ENCODE assay signal across 11 cellular contexts in the genomic region with DNA sequence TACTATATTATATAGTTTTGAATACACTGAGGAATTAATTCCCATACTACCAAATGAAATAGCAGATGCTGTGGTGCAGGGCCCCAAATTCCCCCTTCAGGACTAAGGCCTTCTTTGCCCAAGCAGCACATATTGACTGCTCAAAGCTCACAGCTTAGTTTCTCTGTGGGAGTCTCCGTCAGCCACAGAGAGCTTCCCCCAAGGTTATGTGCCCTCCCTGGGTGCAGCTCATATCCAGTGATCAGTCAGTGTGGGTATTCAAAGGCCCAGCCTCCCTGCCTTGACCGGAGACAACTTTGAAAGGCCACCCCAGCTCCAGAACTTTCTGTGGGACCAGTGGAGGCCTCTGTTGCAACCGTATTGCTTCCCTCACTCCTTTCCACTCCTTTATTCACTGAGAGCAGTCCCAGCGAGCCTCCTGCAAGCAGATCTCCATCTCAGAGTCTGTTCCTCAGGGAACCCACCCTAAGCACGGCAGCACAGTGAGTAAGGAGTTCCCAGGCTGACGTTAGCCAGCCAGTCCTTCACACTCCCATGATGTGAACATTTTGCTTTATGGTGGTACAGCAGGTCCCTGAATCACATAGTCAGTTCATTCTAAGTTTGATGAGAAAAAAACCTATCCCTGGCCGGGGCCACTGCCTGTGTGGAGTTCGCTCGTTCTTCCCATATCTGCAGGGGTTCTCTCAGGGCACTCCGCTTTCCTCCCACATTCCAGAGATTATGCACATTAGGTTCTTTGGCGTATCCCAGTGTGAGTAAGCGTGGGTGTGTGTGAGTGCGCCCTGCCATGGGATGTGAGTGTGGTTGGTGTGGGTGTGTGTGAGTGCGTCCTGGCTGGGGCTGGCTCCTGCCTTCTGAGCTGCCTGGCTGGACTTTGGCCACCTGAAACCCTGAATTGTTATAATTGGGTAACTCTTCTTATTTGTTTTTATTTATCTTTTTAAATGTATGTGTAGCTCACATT.
A peak's percentile ranks its signal among the peaks of the same experiment; 100 is the strongest.
DNase-seq lines count a peak whose midpoint lies in the region; ATAC-seq, FAIRE-seq and TF ChIP-seq lines count a peak whose summit lies in the region.
"Had no signal": no experiment of that assay in that cellular context is flagged by ENCODE, and none has a peak within 500 bp of the region (broad histone marks: within the 10 kb centered on the region; RNA-seq: fewer than 3 reads in every experiment).

No MANE protein-coding gene starts in this region.

- H3K56ac ChIP-seq in mesendoderm (ENCODE audit: low read length) = no peak overlapping the region

- H3K27ac ChIP-seq in mesendoderm (ENCODE audit: low read depth, low read length) (no peak overlapping the region), left lung (no peak overlapping the region)
- H3K27ac ChIP-seq: vagina, VCaP had no signal

- H3K79me1 ChIP-seq in mesendoderm (ENCODE audit: low read length) = no peaks in the 10 kb centered on the region

- no peak overlapping the region for H3K4me2 ChIP-seq in mesendoderm (ENCODE audit: low read length)

- TF ChIP-seq CTCF in left lung (IDR thresholded peaks at IDR 0.05) = no peak

- no peaks in the 10 kb centered on the region for H3K9me3 ChIP-seq in MG63
- H3K9me3 ChIP-seq in left lung = no peaks in the 10 kb centered on the region

- ATAC-seq in esophagus mucosa = peak; percentile 75
- ATAC-seq in left lung = no peak
- ATAC-seq in GM21576 (IDR thresholded peaks at IDR 0.05; ENCODE audit: unreplicated experiment) = no peak
- no peak for ATAC-seq in HG03095 (IDR thresholded peaks at IDR 0.05; ENCODE audit: unreplicated experiment)

- no peak overlapping the region for H3K18ac ChIP-seq in mesendoderm (ENCODE audit: low read length)

- no peak overlapping the region for H4K8ac ChIP-seq in mesendoderm (ENCODE audit: low read depth, low read length)

- H3K36me3 ChIP-seq in MG63 (no peaks in the 10 kb centered on the region), mesendoderm (ENCODE audit: control insufficient read depth, insufficient read depth, low read length) (no peaks in the 10 kb centered on the region), left lung (no peaks in the 10 kb centered on the region)
- H3K36me3 ChIP-seq: vagina had no signal

- H3K4me3 ChIP-seq in MG63 = no peak overlapping the region
- no peak overlapping the region for H3K4me3 ChIP-seq in mesendoderm (ENCODE audit: low read length)
- H3K4me3 ChIP-seq in left lung = no peak overlapping the region
- H3K4me3 ChIP-seq: vagina had no signal

- no CpG with 5 or more reads among the region's 14 CpGs for WGBS in mesendoderm (ENCODE audit: extremely low coverage, insufficient coverage, low lambda C conversion rate)

- H3K79me2 ChIP-seq in mesendoderm (ENCODE audit: control insufficient read depth, insufficient read depth, low read length) = no peaks in the 10 kb centered on the region

- no peak overlapping the region for H2BK15ac ChIP-seq in mesendoderm (replicated peaks; ENCODE audit: low read depth)

- no peak for FAIRE-seq in H54 (lab: Jason Lieb, UNC)

- no peak overlapping the region for H4K5ac ChIP-seq in mesendoderm (ENCODE audit: low read length)

- no peak overlapping the region for H2BK5ac ChIP-seq in mesendoderm (ENCODE audit: low read length)

- peak; percentile 25 for DNase-seq in CD1c-positive myeloid dendritic cell (ENCODE audit: extremely low spot score)
- DNase-seq in MG63 = peak; percentile 31
- peak; percentile 62 for DNase-seq in mesendoderm
- no peak for DNase-seq in H54 (ENCODE audit: insufficient read length, low spot score)
- no peak for DNase-seq in left lung
- DNase-seq: stimulated activated CD4-positive, alpha-beta T cell treated with anti-CD3 and anti-CD28 coated beads, Interleukin-12 subunit alpha, Interleukin-12 subunit beta, amount 100 ng/mL, for 4 hours had no signal

- no peak overlapping the region for H2BK120ac ChIP-seq in mesendoderm (ENCODE audit: low read depth, low read length)

- H2AK5ac ChIP-seq in mesendoderm (ENCODE audit: low read length) = no peak overlapping the region

- no peak overlapping the region for H3K23ac ChIP-seq in mesendoderm (ENCODE audit: low read length)

- no peaks in the 10 kb centered on the region for H3K27me3 ChIP-seq in MG63
- H3K27me3 ChIP-seq in mesendoderm (ENCODE audit: insufficient read depth, low read length, poor library complexity) = no peaks in the 10 kb centered on the region
- H3K27me3 ChIP-seq in left lung = no peaks in the 10 kb centered on the region
- H3K27me3 ChIP-seq: vagina had no signal

- no peak overlapping the region for H3K4ac ChIP-seq in mesendoderm (ENCODE audit: low read depth, low read length)

- H3K9ac ChIP-seq in mesendoderm (ENCODE audit: low read length) = no peak overlapping the region

- H3K4me1 ChIP-seq in mesendoderm (ENCODE audit: control insufficient read depth, low read depth, low read length) = no peaks in the 10 kb centered on the region
- H3K4me1 ChIP-seq in left lung = peaks cover 23 to 30% of the 10 kb centered on the region in 2 donors

- no peak for TF ChIP-seq POLR2A in H54 (IDR thresholded peaks at IDR 0.05; ENCODE audit: low read depth, low read length)

- intact Hi-C loops in left lung (cut with DNase I) = no loop called here

Comparison
In these comparisons a context has a peak if more than half of its experiments do, and no peak if none do; other contexts are left out.
1. DNase-seq: peak in CD1c-positive myeloid dendritic cell (single experiment), MG63 (single experiment) and mesendoderm (single experiment); none in H54 (single experiment) and left lung (0 of 2).